In the genomic region with DNA sequence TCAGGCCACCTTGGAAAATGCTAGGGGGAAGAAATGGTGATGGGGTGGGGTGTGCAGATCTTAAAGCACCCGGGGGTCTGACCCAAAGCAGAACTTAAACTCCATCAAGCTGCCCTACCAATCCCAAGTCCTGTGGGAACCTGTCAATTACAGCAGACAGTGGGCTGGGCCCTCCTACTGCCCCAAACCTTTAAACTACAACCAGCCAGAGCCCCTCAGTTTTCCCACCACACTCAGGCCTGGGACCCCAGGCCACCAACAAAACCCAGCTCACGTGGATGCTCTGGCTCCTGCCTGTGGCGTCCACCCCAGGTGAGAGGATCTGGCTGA, we compare ENCODE assay signal across 8 cellular contexts. TPM values are rescaled to one million over a fixed set of nuclear protein-coding genes. Genes with fewer than 3 reads are reported as not detected.
DNase-seq lines count a peak whose midpoint lies in the region; ATAC-seq and TF ChIP-seq lines count a peak whose summit lies in the region.

No MANE protein-coding gene starts in this region.

- DNase-seq in left ventricle myocardium inferior = no peak
- no peak for DNase-seq in left ventricle myocardium superior
- DNase-seq in cerebellar cortex (ENCODE audit: low spot score) = peak; percentile 25
- no peak for DNase-seq in naive thymus-derived CD4-positive, alpha-beta T cell
- DNase-seq in effector CD8-positive, alpha-beta T cell (lab: John Stamatoyannopoulos, UW) = no peak
- DNase-seq in amygdala (lab: John Stamatoyannopoulos, UW) = no peak

- H3K4me3 Mint-ChIP-seq in naive thymus-derived CD4-positive, alpha-beta T cell = peak overlapping the region in 9 of 10 donors; percentile 86 to 96 (median 92)

- H3K9me3 ChIP-seq in left ventricle myocardium inferior (replicated peaks) = no peaks in the 10 kb centered on the region
- no peaks in the 10 kb centered on the region for H3K9me3 ChIP-seq in naive thymus-derived CD4-positive, alpha-beta T cell (ENCODE audit: control insufficient read depth in 2 of 3, low read length in 3 of 3)

- H3K27me3 Mint-ChIP-seq in naive thymus-derived CD4-positive, alpha-beta T cell = peaks cover 0 to 6% (median 0%) of the 10 kb centered on the region in 5 donors

- no peak for TF ChIP-seq CTCF in left ventricle myocardium inferior (IDR thresholded peaks at IDR 0.05; ENCODE audit: borderline replicate concordance)

- peaks cover 5 to 33% (median 19%) of the 10 kb centered on the region in 7 donors for H3K4me1 Mint-ChIP-seq in naive thymus-derived CD4-positive, alpha-beta T cell

- H3K36me3 ChIP-seq in left ventricle myocardium inferior (no peaks in the 10 kb centered on the region), urinary bladder (ENCODE audit: insufficient read depth) (no peaks in the 10 kb centered on the region)
- no peaks in the 10 kb centered on the region for H3K36me3 ChIP-seq in naive thymus-derived CD4-positive, alpha-beta T cell (ENCODE audit: control insufficient read depth in 2 of 3, insufficient read depth in 3 of 3, low read length in 3 of 3)

- H3K4me1 ChIP-seq in left ventricle myocardium inferior (peaks cover 62% of the 10 kb centered on the region), urinary bladder (ENCODE audit: insufficient read depth) (peaks cover 2% of the 10 kb centered on the region)
- H3K4me1 ChIP-seq in naive thymus-derived CD4-positive, alpha-beta T cell (ENCODE audit: control insufficient read depth in 2 of 2, insufficient read depth in 2 of 2, low read length in 2 of 2) = peaks cover 10 to 13% of the 10 kb centered on the region in 2 donors

- no peaks in the 10 kb centered on the region for H3K36me3 Mint-ChIP-seq in naive thymus-derived CD4-positive, alpha-beta T cell

- 78% methylated on average over 3 of the region's 3 CpGs for WGBS in urinary bladder

- ATAC-seq in left ventricle myocardium superior = no peak
- no peak for ATAC-seq in naive thymus-derived CD4-positive, alpha-beta T cell
- no peak for ATAC-seq in HG03460 (IDR thresholded peaks at IDR 0.05; ENCODE audit: unreplicated experiment)

- H3K27ac Mint-ChIP-seq in naive thymus-derived CD4-positive, alpha-beta T cell = peak overlapping the region in 6 of 9 donors; percentile 88 to 95 (median 92)

- H3K27ac ChIP-seq in left ventricle myocardium inferior (replicated peaks) = peak overlapping the region; percentile 92
- H3K27ac ChIP-seq in naive thymus-derived CD4-positive, alpha-beta T cell (ENCODE audit: low read depth, low read length) = peak overlapping the region; percentile 76
- H3K27ac ChIP-seq in urinary bladder (ENCODE audit: low read depth) = peak overlapping the region; percentile 48

- intact Hi-C loops in left ventricle myocardium inferior (cut with micrococcal nuclease) = no loop called here
- intact Hi-C loops in left ventricle myocardium superior (cut with micrococcal nuclease) = no loop called here
- intact Hi-C loops in naive thymus-derived CD4-positive, alpha-beta T cell (cut with micrococcal nuclease) = loop anchor here in 1 of 2 donors (1.0 to 5.0 kb wide), 2 partner anchors 22 to 225 kb away; a partner anchor contains a TSS

- POLR2A ChIA-PET in naive thymus-derived CD4-positive, alpha-beta T cell (lab: Charles Lee) = interaction anchor here (0.5 to 3.3 kb wide), 8 partner anchors 8 to 53 kb away, joined by 3 to 27 read pairs (median 3); no protein-coding TSS in a partner anchor

- CTCF ChIA-PET in naive thymus-derived CD4-positive, alpha-beta T cell (lab: Charles Lee) = interaction anchor here (0.7 to 13.5 kb wide), 6 partner anchors 22 to 117 kb away, joined by 3 to 230 read pairs (median 10); a partner anchor contains a TSS

- H3K4me3 ChIP-seq in left ventricle myocardium inferior (peak overlapping the region; percentile 74), urinary bladder (ENCODE audit: low read depth, low read length) (no peak overlapping the region)
- no peak overlapping the region for H3K4me3 ChIP-seq in naive thymus-derived CD4-positive, alpha-beta T cell (ENCODE audit: low read length)

- H3K9me3 Mint-ChIP-seq in naive thymus-derived CD4-positive, alpha-beta T cell = no peaks in the 10 kb centered on the region

- H3K27me3 ChIP-seq in left ventricle myocardium inferior (ENCODE audit: low read depth) = no peaks in the 10 kb centered on the region
- no peaks in the 10 kb centered on the region for H3K27me3 ChIP-seq in naive thymus-derived CD4-positive, alpha-beta T cell (ENCODE audit: control insufficient read depth in 2 of 2, insufficient read depth in 2 of 2, low read length in 2 of 2)

RNA-seq across cellular contexts. Expression of a gene that starts 2.7 kb away (rescaled TPM):
- total RNA-seq in left ventricle myocardium inferior (397 TPM), left ventricle myocardium superior (346 TPM), urinary bladder (33.8 TPM)
- total RNA-seq in naive thymus-derived CD4-positive, alpha-beta T cell = 100 to 1,000 TPM in 3 of 5 experiments, 10 to 100 TPM in 2; 89.5 to 144 (median 103) TPM
- 10 to 100 TPM; 10.2 to 23.2 TPM for polyA plus RNA-seq in naive thymus-derived CD4-positive, alpha-beta T cell
- polyA plus RNA-seq in urinary bladder = 30.6 TPM
